In the genomic region with DNA sequence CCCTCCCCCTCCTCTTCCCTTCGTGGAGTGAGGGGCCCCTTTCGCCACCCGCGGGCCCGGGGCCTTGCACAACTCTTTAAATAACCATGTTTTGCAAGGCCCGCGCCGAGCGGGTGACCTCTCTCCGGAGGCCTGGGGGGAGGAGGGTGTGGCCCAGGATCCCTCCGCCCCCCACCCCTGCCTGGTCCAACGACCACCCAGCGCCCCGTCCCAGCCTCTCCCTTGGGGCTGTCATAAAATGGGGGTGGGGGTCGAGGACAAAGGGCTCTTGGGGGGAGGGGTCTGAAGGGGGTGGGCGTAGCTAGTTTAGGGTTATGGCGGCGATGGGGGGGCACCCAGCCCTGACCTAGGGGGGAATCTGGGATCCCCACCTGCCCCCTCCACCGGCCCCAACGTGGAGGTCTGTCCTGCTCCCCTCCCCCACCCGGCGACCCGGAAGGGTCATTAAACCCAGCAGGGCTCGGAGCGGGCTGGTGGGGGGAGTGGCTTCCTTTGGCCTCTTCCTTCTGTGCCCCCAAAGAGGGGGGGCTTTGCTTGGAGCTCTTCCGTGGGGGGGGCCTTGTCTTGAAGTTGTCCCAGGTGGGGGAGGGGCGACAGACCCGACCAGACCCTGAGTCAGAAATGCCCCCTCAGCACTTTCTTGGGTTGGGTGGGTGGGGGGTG, we compare ENCODE assay signal across 8 cellular contexts. TPM values are rescaled to one million over a fixed set of nuclear protein-coding genes. Genes with fewer than 3 reads are reported as not detected.
DNase-seq lines count a peak whose midpoint lies in the region; ATAC-seq and TF ChIP-seq lines count a peak whose summit lies in the region.

No MANE protein-coding gene starts in this region.

- peaks cover 2% of the 10 kb centered on the region for H3K4me1 Mint-ChIP-seq in activated T-cell treated with anti-CD3 and anti-CD28 coated beads, Interleukin-2, amount 50 U/mL, for 72 hours (ENCODE audit: low read depth)
- peaks cover 11% of the 10 kb centered on the region for H3K4me1 Mint-ChIP-seq in activated CD8-positive, alpha-beta T cell treated with anti-CD3 and anti-CD28 coated beads, Interleukin-2, amount 10 ng/mL, durations not matched to agents 7 days and 5 days (ENCODE audit: low read depth)

- ATAC-seq in activated T-cell treated with anti-CD3 and anti-CD28 coated beads, Interleukin-2, amount 50 U/mL, for 72 hours (replicated peaks in 1 of 2) = no peak
- no peak for ATAC-seq in activated CD8-positive, alpha-beta T cell treated with anti-CD3 and anti-CD28 coated beads, Interleukin-2, amount 10 ng/mL, durations not matched to agents 7 days and 5 days
- ATAC-seq in GM18520 (IDR thresholded peaks at IDR 0.05; ENCODE audit: unreplicated experiment) = no peak

- POLR2A ChIA-PET in activated CD8-positive, alpha-beta T cell treated with anti-CD3 and anti-CD28 coated beads, Interleukin-2, amount 10 ng/mL, durations not matched to agents 7 days and 5 days (lab: Charles Lee) = no interaction called here

- no peak for DNase-seq in activated T-cell treated with anti-CD3 and anti-CD28 coated beads, Interleukin-2, amount 50 U/mL, for 72 hours
- DNase-seq in activated T-cell treated with anti-CD3 and anti-CD28 coated beads for 4 hours (no peak), hepatocyte (ENCODE audit: low spot score) (peak; percentile 85), spleen (peak; percentile 94), SHP77 (lab: John Stamatoyannopoulos, UW) (no peak)
- no peak for DNase-seq in activated CD8-positive, alpha-beta T cell treated with anti-CD3 and anti-CD28 coated beads, Interleukin-2, amount 10 ng/mL, durations not matched to agents 7 days and 5 days
- DNase-seq in effector CD8-positive, alpha-beta T cell (lab: John Stamatoyannopoulos, UW) = no peak

- H3K27me3 ChIP-seq in hepatocyte (no peaks in the 10 kb centered on the region), spleen (replicated peaks in 1 of 7) (no peaks in the 10 kb centered on the region)

- TF ChIP-seq CTCF in hepatocyte (IDR thresholded peaks at IDR 0.05; ENCODE audit: poor library complexity) (no peak), spleen (IDR thresholded peaks at IDR 0.05 in 8 of 11, conservative IDR thresholded peaks at IDR 0.05 in 3 of 11) (no peak)

- H3K4me1 ChIP-seq in hepatocyte (ENCODE audit: insufficient read depth) (peaks cover 14% of the 10 kb centered on the region), spleen (peaks cover 0 to 77% (median 38%) of the 10 kb centered on the region in 6 donors)

- CTCF ChIA-PET in activated CD8-positive, alpha-beta T cell treated with anti-CD3 and anti-CD28 coated beads, Interleukin-2, amount 10 ng/mL, durations not matched to agents 7 days and 5 days (lab: Charles Lee) = no interaction called here

- no peaks in the 10 kb centered on the region for H3K9me3 Mint-ChIP-seq in activated T-cell treated with anti-CD3 and anti-CD28 coated beads, Interleukin-2, amount 50 U/mL, for 72 hours
- no peaks in the 10 kb centered on the region for H3K9me3 Mint-ChIP-seq in activated CD8-positive, alpha-beta T cell treated with anti-CD3 and anti-CD28 coated beads, Interleukin-2, amount 10 ng/mL, durations not matched to agents 7 days and 5 days (ENCODE audit: insufficient read depth)

- peak overlapping the region; percentile 96 for H3K27ac ChIP-seq in hepatocyte
- H3K27ac ChIP-seq in spleen = peak overlapping the region in 7 of 8 donors; percentile 87 to 98 (median 95)

- H3K9me2 ChIP-seq in hepatocyte (replicated peaks; ENCODE audit: insufficient read depth) = no peaks in the 10 kb centered on the region

- peaks cover 76% of the 10 kb centered on the region for H3K79me2 ChIP-seq in hepatocyte

- H3K9me3 ChIP-seq in hepatocyte (ENCODE audit: low read depth) (no peaks in the 10 kb centered on the region), spleen (no peaks in the 10 kb centered on the region)

- no peak for TF ChIP-seq POLR2A in spleen (IDR thresholded peaks at IDR 0.05)

- intact Hi-C loops in spleen (cut with DNase I; ENCODE audit: low total_unique reads) = loop anchor here (10.0 kb wide), 1 partner anchor 142 kb away; no protein-coding TSS in a partner anchor

- H3K4me3 Mint-ChIP-seq in activated T-cell treated with anti-CD3 and anti-CD28 coated beads, Interleukin-2, amount 50 U/mL, for 72 hours = peak overlapping the region; percentile 84 to 86
- H3K4me3 Mint-ChIP-seq in activated CD8-positive, alpha-beta T cell treated with anti-CD3 and anti-CD28 coated beads, Interleukin-2, amount 10 ng/mL, durations not matched to agents 7 days and 5 days = peak overlapping the region; percentile 79

- H2AFZ ChIP-seq in hepatocyte = no peak overlapping the region

- no peak overlapping the region for H3K27ac Mint-ChIP-seq in activated T-cell treated with anti-CD3 and anti-CD28 coated beads, Interleukin-2, amount 50 U/mL, for 72 hours
- no peak overlapping the region for H3K27ac Mint-ChIP-seq in activated CD8-positive, alpha-beta T cell treated with anti-CD3 and anti-CD28 coated beads, Interleukin-2, amount 10 ng/mL, durations not matched to agents 7 days and 5 days

- peaks cover 0 to 3% of the 10 kb centered on the region in 2 donors for H3K36me3 Mint-ChIP-seq in activated T-cell treated with anti-CD3 and anti-CD28 coated beads, Interleukin-2, amount 50 U/mL, for 72 hours (ENCODE audit: insufficient read depth in 2 of 2)
- H3K36me3 Mint-ChIP-seq in activated CD8-positive, alpha-beta T cell treated with anti-CD3 and anti-CD28 coated beads, Interleukin-2, amount 10 ng/mL, durations not matched to agents 7 days and 5 days (ENCODE audit: low read depth) = peaks cover 14% of the 10 kb centered on the region

- no peaks in the 10 kb centered on the region for H3K27me3 Mint-ChIP-seq in activated T-cell treated with anti-CD3 and anti-CD28 coated beads, Interleukin-2, amount 50 U/mL, for 72 hours (ENCODE audit: low read depth)
- H3K27me3 Mint-ChIP-seq in activated CD8-positive, alpha-beta T cell treated with anti-CD3 and anti-CD28 coated beads, Interleukin-2, amount 10 ng/mL, durations not matched to agents 7 days and 5 days (ENCODE audit: low read depth) = no peaks in the 10 kb centered on the region

- H3K4me3 ChIP-seq in hepatocyte (peak overlapping the region; percentile 70), spleen (peak overlapping the region; percentile 43 to 90 (median 87))

- H3K36me3 ChIP-seq in hepatocyte (replicated peaks; ENCODE audit: insufficient read depth, low read depth) = no peaks in the 10 kb centered on the region
- peaks cover 0 to 35% (median 11%) of the 10 kb centered on the region in 6 donors for H3K36me3 ChIP-seq in spleen

- H4K20me1 ChIP-seq in hepatocyte (ENCODE audit: insufficient read depth, poor library complexity, severe bottlenecking) = peaks cover 37% of the 10 kb centered on the region

- WGBS in hepatocyte (ENCODE audit: low lambda C conversion rate, missing lambda C conversion rate) = 0% methylated on average over 9 of the region's 28 CpGs
- 1 to 5% (median 4%) methylated on average over 10 to 28 of the region's 28 CpGs for WGBS in spleen, 5 donors

- peak overlapping the region; percentile 98 for H3K4me2 ChIP-seq in hepatocyte

RNA-seq across cellular contexts. Expression of gene ARID3A, which starts 1.3 kb away (rescaled TPM):
- 10 to 100 TPM; 31.7 to 34.0 TPM for total RNA-seq in activated T-cell treated with anti-CD3 and anti-CD28 coated beads, Interleukin-2, amount 50 U/mL, for 72 hours
- 10 to 100 TPM; 26.7 to 27.7 TPM for total RNA-seq in activated CD8-positive, alpha-beta T cell treated with anti-CD3 and anti-CD28 coated beads, Interleukin-2, amount 10 ng/mL, durations not matched to agents 7 days and 5 days
- total RNA-seq in hepatocyte (95.9 and 122 TPM in 2 replicates), spleen (10 to 100 TPM; 14.9 to 42.5 (median 22.6) TPM)
- polyA plus RNA-seq in hepatocyte (180 and 203 TPM in 2 replicates), spleen (10 to 100 TPM in 1 of 3 donors, 1 to 10 TPM in 2; 2.5 to 10.3 (median 3.2) TPM)

RNA-seq across cellular contexts. Expression of gene KISS1R, which starts 10.0 kb away (rescaled TPM):
- 1 to 10 TPM; 1.0 to 3.6 TPM for total RNA-seq in activated T-cell treated with anti-CD3 and anti-CD28 coated beads, Interleukin-2, amount 50 U/mL, for 72 hours
- 1 to 10 TPM in 1 of 2 experiments, under 1 TPM in 1; 0.55 to 1.1 TPM for total RNA-seq in activated CD8-positive, alpha-beta T cell treated with anti-CD3 and anti-CD28 coated beads, Interleukin-2, amount 10 ng/mL, durations not matched to agents 7 days and 5 days
- total RNA-seq in hepatocyte = 1.3 and 1.4 TPM in 2 replicates
- 2.1 and 4.2 TPM in 2 replicates for polyA plus RNA-seq in hepatocyte
- under 1 TPM in 5 of 7 donors, not detected in 2; 0.30 to 0.50 (median 0.37) TPM for total RNA-seq in spleen
- under 1 TPM; 0.22 to 0.42 (median 0.27) TPM for polyA plus RNA-seq in spleen

RNA-seq across cellular contexts. Expression of gene R3HDM4, which starts 14.2 kb away (rescaled TPM):
- total RNA-seq in activated T-cell treated with anti-CD3 and anti-CD28 coated beads, Interleukin-2, amount 50 U/mL, for 72 hours = 100 to 1,000 TPM; 109 to 126 TPM
- 10 to 100 TPM; 75.9 to 76.7 TPM for total RNA-seq in activated CD8-positive, alpha-beta T cell treated with anti-CD3 and anti-CD28 coated beads, Interleukin-2, amount 10 ng/mL, durations not matched to agents 7 days and 5 days
- total RNA-seq in hepatocyte = 42.2 and 44.1 TPM in 2 replicates
- 86.6 and 88.2 TPM in 2 replicates for polyA plus RNA-seq in hepatocyte
- total RNA-seq in spleen = 100 to 1,000 TPM in 3 of 7 donors, 10 to 100 TPM in 4; 41.0 to 175 (median 90.9) TPM
- 10 to 100 TPM; 74.6 to 99.7 (median 87.4) TPM for polyA plus RNA-seq in spleen

RNA-seq across cellular contexts. Expression of gene RNU6-9, which starts 33.9 kb away (rescaled TPM):
- not detected for total RNA-seq in activated T-cell treated with anti-CD3 and anti-CD28 coated beads, Interleukin-2, amount 50 U/mL, for 72 hours
- total RNA-seq in activated CD8-positive, alpha-beta T cell treated with anti-CD3 and anti-CD28 coated beads, Interleukin-2, amount 10 ng/mL, durations not matched to agents 7 days and 5 days = not detected
- total RNA-seq in hepatocyte (not detected in 2 replicates), spleen (not detected)
- polyA plus RNA-seq in hepatocyte (not detected in 2 replicates), spleen (not detected)

RNA-seq across cellular contexts. Expression of gene MED16, which starts 34.2 kb away (rescaled TPM):
- total RNA-seq in activated T-cell treated with anti-CD3 and anti-CD28 coated beads, Interleukin-2, amount 50 U/mL, for 72 hours = 10 to 100 TPM; 59.8 to 62.2 TPM
- total RNA-seq in activated CD8-positive, alpha-beta T cell treated with anti-CD3 and anti-CD28 coated beads, Interleukin-2, amount 10 ng/mL, durations not matched to agents 7 days and 5 days = 10 to 100 TPM; 55.9 to 60.4 TPM
- total RNA-seq in hepatocyte (24.4 and 32.1 TPM in 2 replicates), spleen (10 to 100 TPM; 37.0 to 60.7 (median 52.7) TPM)
- polyA plus RNA-seq in hepatocyte (80.9 and 111 TPM in 2 replicates), spleen (10 to 100 TPM; 43.2 to 82.1 (median 77.6) TPM)

Comparison
In these comparisons a context has a peak if more than half of its experiments do, and no peak if none do; other contexts are left out.
1. DNase-seq: peak in hepatocyte (single experiment) and spleen (single experiment); none in activated T-cell treated with anti-CD3 and anti-CD28 coated beads, Interleukin-2, amount 50 U/mL, for 72 hours (0 of 2), activated T-cell treated with anti-CD3 and anti-CD28 coated beads for 4 hours (single experiment), activated CD8-positive, alpha-beta T cell treated with anti-CD3 and anti-CD28 coated beads, Interleukin-2, amount 10 ng/mL, durations not matched to agents 7 days and 5 days (single experiment), effector CD8-positive, alpha-beta T cell (single experiment) and SHP77 (0 of 2).